In the genomic region with DNA sequence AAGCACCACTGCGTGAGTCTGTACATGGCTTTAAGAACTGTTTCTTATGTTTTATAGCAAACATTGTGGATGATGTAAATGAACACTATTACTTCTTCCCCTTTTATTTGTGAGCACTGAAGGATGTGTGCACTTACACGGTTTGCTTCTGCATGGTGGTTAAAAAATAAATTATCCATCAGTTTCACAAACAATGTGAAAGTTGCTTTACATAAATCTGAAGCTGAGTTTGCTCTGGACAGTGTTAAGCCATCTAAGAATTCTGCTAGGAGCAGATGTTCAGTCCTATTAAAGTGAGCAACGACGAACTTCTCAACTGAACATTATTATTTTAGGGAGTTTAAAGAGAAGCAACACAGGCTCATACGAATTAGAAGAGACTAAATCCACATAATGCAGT, we compare ENCODE assay signal across 24 cellular contexts. TPM values are rescaled to one million over a fixed set of nuclear protein-coding genes. Genes with fewer than 3 reads are reported as not detected.
A peak's percentile ranks its signal among the peaks of the same experiment; 100 is the strongest.
DNase-seq lines count a peak whose midpoint lies in the region; ATAC-seq, FAIRE-seq and TF ChIP-seq lines count a peak whose summit lies in the region.
"Had no signal": no experiment of that assay in that cellular context is flagged by ENCODE, and none has a peak within 500 bp of the region (broad histone marks: within the 10 kb centered on the region; RNA-seq: fewer than 3 reads in every experiment).

No MANE protein-coding gene starts in this region.

- POLR2A ChIA-PET in activated CD4-positive, alpha-beta memory T cell treated with anti-CD3 and anti-CD28 coated beads for 36 hours (lab: Charles Lee), result no interaction called here

- H3K27me3 Mint-ChIP-seq in CD14-positive monocyte (ENCODE audit: low read depth in 3 of 3), result peaks cover 0 to 1% (median 0%) of the 10 kb centered on the region in 3 donors
- H3K27me3 Mint-ChIP-seq in activated CD4-positive, alpha-beta memory T cell treated with anti-CD3 and anti-CD28 coated beads for 36 hours, result no peaks in the 10 kb centered on the region
- H3K27me3 Mint-ChIP-seq: activated T-helper 17 cell treated with anti-CD3 and anti-CD28 coated beads, Interleukin-2, amount 50 U/mL, for 72 hours had no signal

- 17 to 31% methylated on average over 5 of the region's 5 CpGs for WGBS in gastroesophageal sphincter (ENCODE audit: low coverage in 1 of 2), 2 donors

- no peaks in the 10 kb centered on the region for H3K9me3 ChIP-seq in gastroesophageal sphincter
- no peaks in the 10 kb centered on the region for H3K9me3 ChIP-seq in HAP-1
- H3K9me3 ChIP-seq: tibial nerve had no signal

- no peak for DNase-seq in CD14-positive monocyte (ENCODE audit: low spot score)
- DNase-seq in GM19239 (ENCODE audit: insufficient read length, low spot score), result no peak
- no peak for DNase-seq in HAP-1 (ENCODE audit: low spot score in 2 of 2)
- DNase-seq in activated CD4-positive, alpha-beta memory T cell treated with anti-CD3 and anti-CD28 coated beads for 36 hours, result no peak
- DNase-seq in left colon, result no peak
- DNase-seq in COLO668 (lab: John Stamatoyannopoulos, UW; ENCODE audit: unreplicated experiment), result no peak
- DNase-seq: ACHN; CD4-positive, CD25-positive, alpha-beta regulatory T cell; dermis blood vessel endothelial cell; DND-41; Karpas-422; NCI-H1105 treated with DMSO at 0.1 percent for 48 hours; NCI-H526; PC-9; retina; T-helper 9 cell had no signal

- peak overlapping the region in 3 of 4 donors; percentile 1 to 81 (median 24) for H3K27ac ChIP-seq in gastroesophageal sphincter
- H3K27ac ChIP-seq: PC-9, SK-N-MC had no signal

- CTCF ChIA-PET in activated CD4-positive, alpha-beta memory T cell treated with anti-CD3 and anti-CD28 coated beads for 36 hours (lab: Charles Lee), result interaction anchor here (1.3 kb wide), 1 partner anchor 31 kb away, joined by 4 read pairs; no protein-coding TSS in a partner anchor

- no peak for TF ChIP-seq CTCF in CD14-positive monocyte (IDR thresholded peaks at IDR 0.05)
- TF ChIP-seq CTCF in gastroesophageal sphincter (IDR thresholded peaks at IDR 0.05), result no peak

- H3K4me3 Mint-ChIP-seq in CD14-positive monocyte, result peak overlapping the region in 1 of 2 donors; percentile 21
- H3K4me3 Mint-ChIP-seq in activated CD4-positive, alpha-beta memory T cell treated with anti-CD3 and anti-CD28 coated beads for 36 hours, result no peak overlapping the region
- H3K4me3 Mint-ChIP-seq: activated T-helper 17 cell treated with anti-CD3 and anti-CD28 coated beads, Interleukin-2, amount 50 U/mL, for 72 hours; CD4-positive, CD25-positive, alpha-beta regulatory T cell; stimulated activated effector memory CD8-positive, alpha-beta T cell treated with anti-CD3 and anti-CD28 coated beads, Interleukin-12 subunit alpha, Interleukin-12 subunit beta, amount 100 ng/mL, for 72 hours had no signal

- intact Hi-C loops in CD14-positive monocyte (cut with micrococcal nuclease) (loop anchor here in 1 of 2 donors (5.0 kb wide), 1 partner anchor 35 kb away; no protein-coding TSS in a partner anchor), left colon (cut with DNase I, micrococcal nuclease) (no loop called here)
- intact Hi-C loops in activated CD4-positive, alpha-beta memory T cell treated with anti-CD3 and anti-CD28 coated beads for 36 hours (cut with micrococcal nuclease), result no loop called here

- H3K4me3 ChIP-seq in gastroesophageal sphincter (no peak overlapping the region), HAP-1 (no peak overlapping the region)
- H3K4me3 ChIP-seq: PC-9, SK-N-MC, tibial nerve had no signal

- H3K27me3 ChIP-seq in gastroesophageal sphincter, result no peaks in the 10 kb centered on the region
- H3K27me3 ChIP-seq in HAP-1 (ENCODE audit: low read depth), result no peaks in the 10 kb centered on the region
- H3K27me3 ChIP-seq: tibial nerve had no signal

- H3K27ac Mint-ChIP-seq in CD14-positive monocyte, result peak overlapping the region; percentile 30 to 87 (median 81)
- no peak overlapping the region for H3K27ac Mint-ChIP-seq in activated CD4-positive, alpha-beta memory T cell treated with anti-CD3 and anti-CD28 coated beads for 36 hours
- H3K27ac Mint-ChIP-seq: activated T-helper 17 cell treated with anti-CD3 and anti-CD28 coated beads, Interleukin-2, amount 50 U/mL, for 72 hours; CD4-positive, CD25-positive, alpha-beta regulatory T cell; stimulated activated effector memory CD8-positive, alpha-beta T cell treated with anti-CD3 and anti-CD28 coated beads, Interleukin-12 subunit alpha, Interleukin-12 subunit beta, amount 100 ng/mL, for 72 hours had no signal

- H3K36me3 ChIP-seq in gastroesophageal sphincter (no peaks in the 10 kb centered on the region), HAP-1 (replicated peaks) (no peaks in the 10 kb centered on the region)
- H3K36me3 ChIP-seq: tibial nerve had no signal

- no peaks in the 10 kb centered on the region for H3K9me3 Mint-ChIP-seq in CD14-positive monocyte
- H3K9me3 Mint-ChIP-seq in activated CD4-positive, alpha-beta memory T cell treated with anti-CD3 and anti-CD28 coated beads for 36 hours, result no peaks in the 10 kb centered on the region
- H3K9me3 Mint-ChIP-seq: activated T-helper 17 cell treated with anti-CD3 and anti-CD28 coated beads, Interleukin-2, amount 50 U/mL, for 72 hours; CD4-positive, CD25-positive, alpha-beta regulatory T cell; stimulated activated effector memory CD8-positive, alpha-beta T cell treated with anti-CD3 and anti-CD28 coated beads, Interleukin-12 subunit alpha, Interleukin-12 subunit beta, amount 100 ng/mL, for 72 hours had no signal

- no peak for TF ChIP-seq POLR2A in gastroesophageal sphincter (IDR thresholded peaks at IDR 0.05)

- peaks cover 70% of the 10 kb centered on the region for H3K4me1 Mint-ChIP-seq in CD14-positive monocyte
- no peaks in the 10 kb centered on the region for H3K4me1 Mint-ChIP-seq in activated CD4-positive, alpha-beta memory T cell treated with anti-CD3 and anti-CD28 coated beads for 36 hours (ENCODE audit: low read depth)
- H3K4me1 Mint-ChIP-seq: CD4-positive, CD25-positive, alpha-beta regulatory T cell had no signal

- ATAC-seq in HG03135 (IDR thresholded peaks at IDR 0.05; ENCODE audit: unreplicated experiment), result peak; percentile 63
- ATAC-seq in gastroesophageal sphincter, result no peak
- ATAC-seq in left colon, result no peak
- ATAC-seq: activated T-helper 17 cell treated with anti-CD3 and anti-CD28 coated beads, Interleukin-2, amount 50 U/mL, for 72 hours; HCT116; stimulated activated effector memory CD8-positive, alpha-beta T cell treated with anti-CD3 and anti-CD28 coated beads, Interleukin-12 subunit alpha, Interleukin-12 subunit beta, amount 100 ng/mL, for 72 hours had no signal

- peak; percentile 86 for FAIRE-seq in GM19239 (lab: Jason Lieb, UNC)
- FAIRE-seq: HTR-8/SVneo had no signal

- no peak for TF ChIP-seq EP300 in gastroesophageal sphincter (IDR thresholded peaks at IDR 0.05)

- H3K4me1 ChIP-seq in gastroesophageal sphincter (peaks cover 4 to 56% (median 16%) of the 10 kb centered on the region in 3 donors), HAP-1 (peaks cover 12% of the 10 kb centered on the region)

- in situ Hi-C loops in HAP-1 (cut with MboI; ENCODE audit: low sequenced_read_pairs), result no loop called here

- peaks cover 15 to 17% of the 10 kb centered on the region in 2 donors for H3K36me3 Mint-ChIP-seq in CD14-positive monocyte
- H3K36me3 Mint-ChIP-seq in activated CD4-positive, alpha-beta memory T cell treated with anti-CD3 and anti-CD28 coated beads for 36 hours, result no peaks in the 10 kb centered on the region
- H3K36me3 Mint-ChIP-seq: CD4-positive, CD25-positive, alpha-beta regulatory T cell; stimulated activated effector memory CD8-positive, alpha-beta T cell treated with anti-CD3 and anti-CD28 coated beads, Interleukin-12 subunit alpha, Interleukin-12 subunit beta, amount 100 ng/mL, for 72 hours had no signal

RNA-seq across cellular contexts. Expression of a gene that starts 52.4 kb away (rescaled TPM):
- 100 to 1,000 TPM; 199 to 237 TPM for polyA plus RNA-seq in CD14-positive monocyte
- total RNA-seq in gastroesophageal sphincter (100 to 1,000 TPM; 124 to 488 (median 288) TPM), left colon (100 to 1,000 TPM; 105 to 161 TPM)
- total RNA-seq in activated CD4-positive, alpha-beta memory T cell treated with anti-CD3 and anti-CD28 coated beads for 36 hours, result 10 to 100 TPM; 92.4 to 93.8 TPM
